21 cellular contexts compared by ENCODE assay signal in the genomic region with DNA sequence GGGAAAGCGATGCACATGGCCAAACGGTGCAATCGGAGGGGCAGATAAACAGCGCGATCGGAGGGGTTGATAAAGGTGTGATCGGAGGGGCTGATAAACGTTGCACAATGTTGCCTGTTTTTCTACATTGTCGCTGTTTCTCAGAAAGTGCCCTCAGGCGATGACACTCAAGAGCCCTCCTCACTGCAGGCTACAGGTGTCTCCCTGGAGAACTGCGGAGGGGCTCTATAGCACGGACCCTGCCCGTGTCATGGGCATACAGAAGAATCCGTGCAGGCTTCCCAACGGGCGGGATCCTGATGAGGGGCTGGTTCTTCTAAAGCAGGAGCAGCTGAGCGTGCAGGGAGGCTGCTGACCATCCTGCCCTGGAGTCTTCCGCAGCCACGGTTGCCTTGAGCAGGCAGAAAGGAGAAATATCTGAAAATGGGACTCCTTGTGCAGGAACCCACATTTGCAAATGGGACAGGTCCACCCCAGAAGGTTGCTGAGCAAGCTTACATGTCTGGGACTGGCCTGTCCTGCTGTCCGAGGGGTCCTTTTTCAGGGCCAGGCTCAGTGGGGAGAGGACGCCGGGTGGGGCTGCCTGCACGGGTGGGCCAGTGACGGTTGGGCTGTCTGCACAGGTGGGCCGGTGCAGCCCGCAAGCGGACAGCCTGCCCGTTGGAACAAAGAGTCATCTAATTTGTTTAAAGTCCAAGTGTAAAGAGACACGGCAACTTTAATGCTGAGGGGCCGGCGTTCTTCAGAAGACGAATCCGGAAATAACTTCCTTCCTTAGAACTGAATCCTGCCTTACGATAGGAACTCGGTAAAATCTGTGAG. TPM values are rescaled to one million over a fixed set of nuclear protein-coding genes. Genes with fewer than 3 reads are reported as not detected.
DNase-seq lines count a peak whose midpoint lies in the region; ATAC-seq and TF ChIP-seq lines count a peak whose summit lies in the region.
"Had no signal": no experiment of that assay in that cellular context is flagged by ENCODE, and none has a peak within 500 bp of the region (broad histone marks: within the 10 kb centered on the region; RNA-seq: fewer than 3 reads in every experiment).

No MANE protein-coding gene starts in this region.

- H3K27ac ChIP-seq in IMR-90 (ENCODE audit: insufficient read depth, low read length) (no peak overlapping the region), coronary artery (no peak overlapping the region)
- H3K27ac ChIP-seq in naive thymus-derived CD4-positive, alpha-beta T cell (ENCODE audit: low read depth, low read length) = no peak overlapping the region
- H3K27ac ChIP-seq: pancreas had no signal

- no peak overlapping the region for H3K56ac ChIP-seq in IMR-90 (ENCODE audit: extremely low read depth, insufficient read depth, low read length)

- ATAC-seq in IMR-90 (ENCODE audit: low read depth) (no peak), GM18519 (IDR thresholded peaks at IDR 0.05; ENCODE audit: low FRiP score, unreplicated experiment) (no peak), HG03571 (IDR thresholded peaks at IDR 0.05; ENCODE audit: unreplicated experiment) (no peak)
- ATAC-seq in naive thymus-derived CD4-positive, alpha-beta T cell = no peak
- ATAC-seq: activated CD4-positive, CD25-positive, alpha-beta regulatory T cell treated with anti-CD3 and anti-CD28 coated beads, Interleukin-2, amount 50 U/mL, for 24 hours; activated T-helper 17 cell treated with anti-CD3 and anti-CD28 coated beads, Interleukin-2, amount 50 U/mL, for 72 hours; GM12878; GM23338; pancreas had no signal

- no peak overlapping the region for H2BK15ac ChIP-seq in IMR-90 (ENCODE audit: low read depth, low read length)

- peaks cover 10% of the 10 kb centered on the region; the same call in 1 of the 2 replicates for H3K9me1 ChIP-seq in IMR-90 (ENCODE audit: insufficient read depth, low read length)

- no peak overlapping the region for H2AK9ac ChIP-seq in IMR-90 (replicated peaks; ENCODE audit: low read depth, low read length, poor library complexity)

- no peak overlapping the region for H4K5ac ChIP-seq in IMR-90 (ENCODE audit: low read depth, low read length)

- H3K79me1 ChIP-seq in IMR-90 (ENCODE audit: low read depth in 1 of 2, low read length in 2 of 2) = no peaks in the 10 kb centered on the region

- TF ChIP-seq POLR2A in IMR-90 (IDR thresholded peaks at IDR 0.05; ENCODE audit: low read depth, low read length) = no peak

- no peak overlapping the region for H3K27ac Mint-ChIP-seq in immature natural killer cell
- no peak overlapping the region for H3K27ac Mint-ChIP-seq in naive thymus-derived CD4-positive, alpha-beta T cell
- H3K27ac Mint-ChIP-seq: activated naive CD8-positive, alpha-beta T cell treated with anti-CD3 and anti-CD28 coated beads, Interleukin-2, amount 10 ng/mL, durations not matched to agents 7 days and 5 days; activated T-helper 17 cell treated with anti-CD3 and anti-CD28 coated beads, Interleukin-2, amount 50 U/mL, for 72 hours; CD4-positive, alpha-beta memory T cell; GM23338 had no signal

- no peak overlapping the region for H2BK20ac ChIP-seq in IMR-90 (ENCODE audit: low read depth, low read length)

- no peak overlapping the region for H3K4me3 Mint-ChIP-seq in immature natural killer cell
- no peak overlapping the region for H3K4me3 Mint-ChIP-seq in naive thymus-derived CD4-positive, alpha-beta T cell
- H3K4me3 Mint-ChIP-seq: activated naive CD8-positive, alpha-beta T cell treated with anti-CD3 and anti-CD28 coated beads, Interleukin-2, amount 10 ng/mL, durations not matched to agents 7 days and 5 days; activated T-helper 17 cell treated with anti-CD3 and anti-CD28 coated beads, Interleukin-2, amount 50 U/mL, for 72 hours; CD4-positive, alpha-beta memory T cell; GM23338; naive B cell had no signal

- peaks cover 2 to 9% (median 8%) of the 10 kb centered on the region in 3 donors for H3K27me3 Mint-ChIP-seq in immature natural killer cell (ENCODE audit: low read depth in 3 of 3)
- H3K27me3 Mint-ChIP-seq in naive thymus-derived CD4-positive, alpha-beta T cell = peaks cover 0 to 10% (median 0%) of the 10 kb centered on the region in 5 donors
- H3K27me3 Mint-ChIP-seq: activated naive CD8-positive, alpha-beta T cell treated with anti-CD3 and anti-CD28 coated beads, Interleukin-2, amount 10 ng/mL, durations not matched to agents 7 days and 5 days; CD4-positive, alpha-beta memory T cell had no signal

- no peak overlapping the region for H2AFZ ChIP-seq in IMR-90 (replicated peaks; ENCODE audit: low read length, poor library complexity)
- H2AFZ ChIP-seq: GM23338 had no signal

- intact Hi-C loops in IMR-90 (cut with micrococcal nuclease) = no loop called here
- intact Hi-C loops in naive thymus-derived CD4-positive, alpha-beta T cell (cut with micrococcal nuclease) = no loop called here

- H3K4me1 ChIP-seq in IMR-90 (ENCODE audit: control insufficient read depth, insufficient read depth, low read length) = no peaks in the 10 kb centered on the region
- H3K4me1 ChIP-seq in naive thymus-derived CD4-positive, alpha-beta T cell (ENCODE audit: control insufficient read depth in 2 of 2, insufficient read depth in 2 of 2, low read length in 2 of 2) = no peaks in the 10 kb centered on the region
- H3K4me1 ChIP-seq: pancreas had no signal

- H3K9me3 Mint-ChIP-seq in immature natural killer cell = no peaks in the 10 kb centered on the region
- H3K9me3 Mint-ChIP-seq in naive thymus-derived CD4-positive, alpha-beta T cell = peaks cover 0 to 1% (median 0%) of the 10 kb centered on the region in 11 donors
- H3K9me3 Mint-ChIP-seq: activated naive CD8-positive, alpha-beta T cell treated with anti-CD3 and anti-CD28 coated beads, Interleukin-2, amount 10 ng/mL, durations not matched to agents 7 days and 5 days; activated T-helper 17 cell treated with anti-CD3 and anti-CD28 coated beads, Interleukin-2, amount 50 U/mL, for 72 hours had no signal

- no peak overlapping the region for H2BK5ac ChIP-seq in IMR-90 (ENCODE audit: low read depth, low read length, poor library complexity, severe bottlenecking)

- BruUV-seq in IMR-90 (replicated peaks; lab: Mats Ljungman, UMichigan) = no TSS peak

- H3K23ac ChIP-seq in IMR-90 (ENCODE audit: low read depth, low read length) = no peak overlapping the region

- H3K18ac ChIP-seq in IMR-90 (ENCODE audit: low read depth, low read length) = no peak overlapping the region

- H4K20me1 ChIP-seq in IMR-90 (ENCODE audit: insufficient read depth, low read length) = no peaks in the 10 kb centered on the region; the same call in 1 of the 2 replicates

- H3K14ac ChIP-seq in IMR-90 (replicated peaks; ENCODE audit: low read depth, low read length) = no peak overlapping the region

- no peaks in the 10 kb centered on the region for H3K36me3 Mint-ChIP-seq in immature natural killer cell
- no peaks in the 10 kb centered on the region for H3K36me3 Mint-ChIP-seq in naive thymus-derived CD4-positive, alpha-beta T cell
- H3K36me3 Mint-ChIP-seq: activated naive CD8-positive, alpha-beta T cell treated with anti-CD3 and anti-CD28 coated beads, Interleukin-2, amount 10 ng/mL, durations not matched to agents 7 days and 5 days; CD4-positive, alpha-beta memory T cell had no signal

- H3K4me3 ChIP-seq in IMR-90 (ENCODE audit: insufficient read depth, low read depth, low read length) (no peak overlapping the region), coronary artery (no peak overlapping the region)
- no peak overlapping the region for H3K4me3 ChIP-seq in naive thymus-derived CD4-positive, alpha-beta T cell (ENCODE audit: low read length)
- H3K4me3 ChIP-seq: GM12878, GM23338, pancreas had no signal

- no peak overlapping the region for H3K9ac ChIP-seq in IMR-90 (ENCODE audit: low read depth, low read length)

- DNase-seq in Ammon's horn (ENCODE audit: low spot score) (peak; percentile 1), IMR-90 (no peak), coronary artery (ENCODE audit: low spot score) (peak; percentile 53), mucosa of gallbladder (ENCODE audit: low spot score) (peak; percentile 7), immature natural killer cell (no peak)
- no peak for DNase-seq in naive thymus-derived CD4-positive, alpha-beta T cell
- DNase-seq: activated naive CD8-positive, alpha-beta T cell treated with anti-CD3 and anti-CD28 coated beads, Interleukin-2, amount 10 ng/mL, durations not matched to agents 7 days and 5 days; CD4-positive, alpha-beta memory T cell; cortex of kidney; glutamatergic neuron; naive B cell; NCI-H1092; NCI-H2081 treated with DMSO at 0.1 percent for 48 hours; stimulated activated naive CD4-positive, alpha-beta T cell had no signal

- dilution Hi-C loops in IMR-90 (cut with HindIII; ENCODE audit: low sequenced_read_pairs, unreplicated experiment) = no loop called here

- 78% methylated on average over 13 of the region's 35 CpGs; no CpG with 5 or more reads in 1 of the 2 experiments for WGBS in IMR-90 (ENCODE audit: extremely low coverage in 2 of 2, insufficient read length in 1 of 2), 2 experiments

- H3K9me3 ChIP-seq in IMR-90 (ENCODE audit: control insufficient read depth, insufficient read depth, low read length) = no peaks in the 10 kb centered on the region
- H3K9me3 ChIP-seq in naive thymus-derived CD4-positive, alpha-beta T cell (ENCODE audit: control insufficient read depth in 2 of 3, low read length in 3 of 3) = no peaks in the 10 kb centered on the region
- H3K9me3 ChIP-seq: pancreas had no signal

- H3K4me1 Mint-ChIP-seq in immature natural killer cell = peaks cover 0 to 3% of the 10 kb centered on the region in 2 donors
- H3K4me1 Mint-ChIP-seq in naive thymus-derived CD4-positive, alpha-beta T cell = peaks cover 0 to 11% (median 5%) of the 10 kb centered on the region in 7 donors
- H3K4me1 Mint-ChIP-seq: activated naive CD8-positive, alpha-beta T cell treated with anti-CD3 and anti-CD28 coated beads, Interleukin-2, amount 10 ng/mL, durations not matched to agents 7 days and 5 days had no signal

- no peak for TF ChIP-seq CTCF in IMR-90 (conservative IDR thresholded peaks at IDR 0.05; ENCODE audit: low read depth, low read length)
- TF ChIP-seq CTCF in coronary artery (IDR thresholded peaks at IDR 0.05) = no peak

- no peak overlapping the region for H4K8ac ChIP-seq in IMR-90 (ENCODE audit: low read depth in 2 of 2, low read length in 2 of 2)

- H3K36me3 ChIP-seq in IMR-90 (ENCODE audit: control insufficient read depth, insufficient read depth, low read length) = no peaks in the 10 kb centered on the region
- no peaks in the 10 kb centered on the region for H3K36me3 ChIP-seq in naive thymus-derived CD4-positive, alpha-beta T cell (ENCODE audit: control insufficient read depth in 2 of 3, insufficient read depth in 3 of 3, low read length in 3 of 3)
- H3K36me3 ChIP-seq: pancreas had no signal

- no peak for TF ChIP-seq RAD21 in IMR-90 (IDR thresholded peaks at IDR 0.05; ENCODE audit: low read length)

- CTCF ChIA-PET in IMR-90 (lab: Yijun Ruan, JAX) = interaction anchor here (0.6 kb wide), 1 partner anchor 32 kb away, joined by 3 read pairs; no protein-coding TSS in a partner anchor
- CTCF ChIA-PET in naive thymus-derived CD4-positive, alpha-beta T cell (lab: Charles Lee) = no interaction called here

- no peak overlapping the region for H2AK5ac ChIP-seq in IMR-90 (ENCODE audit: low read depth, low read length)

- no peak overlapping the region for H2BK120ac ChIP-seq in IMR-90 (ENCODE audit: low read depth, low read length)

- POLR2A ChIA-PET in IMR-90 (lab: Charles Lee; ENCODE audit: unreplicated experiment) = no interaction called here
- POLR2A ChIA-PET in naive thymus-derived CD4-positive, alpha-beta T cell (lab: Charles Lee) = no interaction called here

- in situ Hi-C loops in IMR-90 (cut with MboI; ENCODE audit: low sequenced_read_pairs) = no loop called here

- no peak overlapping the region for H3K4ac ChIP-seq in IMR-90 (ENCODE audit: low read depth, low read length)

- H4K91ac ChIP-seq in IMR-90 (ENCODE audit: insufficient read depth, low read depth, low read length) = no peak overlapping the region

- peaks cover 51% of the 10 kb centered on the region for H3K27me3 ChIP-seq in IMR-90 (ENCODE audit: control insufficient read depth, insufficient read depth, low read length)
- H3K27me3 ChIP-seq in naive thymus-derived CD4-positive, alpha-beta T cell (ENCODE audit: control insufficient read depth in 2 of 2, insufficient read depth in 2 of 2, low read length in 2 of 2) = no peaks in the 10 kb centered on the region
- H3K27me3 ChIP-seq: pancreas had no signal

- no peak overlapping the region for H3K4me2 ChIP-seq in IMR-90 (ENCODE audit: low read depth, low read length)
- H3K4me2 ChIP-seq: GM23338 had no signal

RNA-seq across cellular contexts. Expression of a gene that starts 25.2 kb away (rescaled TPM):
- total RNA-seq in IMR-90 (2012; rRNA removed) (17.7 and 22.2 TPM in 2 replicates), mucosa of gallbladder (119 TPM)
- polyA plus RNA-seq in IMR-90 (2012; rRNA removed) (31.5 and 33.6 TPM in 2 replicates), immature natural killer cell (100 to 1,000 TPM; 107 to 255 (median 144) TPM)
- polyA plus RNA-seq in IMR-90 (2012; cell fraction: cytosol; rRNA removed) = 38.2 and 38.4 TPM in 2 replicates
- polyA plus RNA-seq in IMR-90 (2012; cell fraction: nucleus; rRNA removed; ENCODE audit: low replicate concordance) = 63.9 and 71.1 TPM in 2 replicates
- total RNA-seq in naive thymus-derived CD4-positive, alpha-beta T cell = 10 to 100 TPM; 29.4 to 89.4 (median 49.7) TPM
- polyA plus RNA-seq in naive thymus-derived CD4-positive, alpha-beta T cell = 10 to 100 TPM in 1 of 2 donors, 1 to 10 TPM in 1; 9.9 to 23.5 TPM

Comparison
In these comparisons a context has a peak if more than half of its experiments do, and no peak if none do; other contexts are left out.
1. DNase-seq: peak in Ammon's horn (single experiment), coronary artery (single experiment) and mucosa of gallbladder (single experiment); none in IMR-90 (single experiment), immature natural killer cell (0 of 3) and naive thymus-derived CD4-positive, alpha-beta T cell (0 of 9).